ENCODE assay signal across 8 cellular contexts in genomic region chr2:68357608-68358337, GRCh38. TPM values are rescaled to one million over a fixed set of nuclear protein-coding genes. Genes with fewer than 3 reads are reported as not detected.
DNase-seq lines count a peak whose midpoint lies in the region; ATAC-seq and TF ChIP-seq lines count a peak whose summit lies in the region.

No MANE protein-coding gene starts in this region.

- peak; percentile 73 for DNase-seq in Ammon's horn (ENCODE audit: low spot score)
- peak; percentile 66 for DNase-seq in NCI-H226
- DNase-seq in body of pancreas: peak; percentile 26 to 63 (median 54)
- DNase-seq in left lobe of liver (ENCODE audit: low spot score): no peak
- no peak for DNase-seq in activated T-helper 1 cell treated with anti-CD3 and anti-CD28 coated beads, Interleukin-12 subunit alpha, Interleukin-12 subunit beta, Interleukin-2, Interleukin-4 antibody, amounts not matched to agents 30 ng/mL and 10 ng/mL and 1 ng/mL, durations not matched to agents 14 hours and 24 hours and 36 hours (ENCODE audit: low spot score)
- no peak for DNase-seq in activated CD4-positive, alpha-beta T cell treated with anti-CD3 and anti-CD28 coated beads for 36 hours

- CTCF ChIA-PET in activated CD4-positive, alpha-beta T cell treated with anti-CD3 and anti-CD28 coated beads for 36 hours (lab: Charles Lee): interaction anchor here (1.1 to 2.8 kb wide), 2 partner anchors 83 to 105 kb away, joined by 5 to 16 read pairs; no protein-coding TSS in a partner anchor

- H3K4me1 Mint-ChIP-seq in activated T-helper 1 cell treated with anti-CD3 and anti-CD28 coated beads, Interleukin-12 subunit alpha, Interleukin-12 subunit beta, Interleukin-2, Interleukin-4 antibody, amounts not matched to agents 30 ng/mL and 10 ng/mL and 1 ng/mL, durations not matched to agents 14 hours and 24 hours and 36 hours (ENCODE audit: low read depth): peaks cover 11% of the 10 kb centered on the region
- H3K4me1 Mint-ChIP-seq in activated CD4-positive, alpha-beta T cell treated with anti-CD3 and anti-CD28 coated beads for 36 hours: peaks cover 8% of the 10 kb centered on the region

- POLR2A ChIA-PET in activated CD4-positive, alpha-beta T cell treated with anti-CD3 and anti-CD28 coated beads for 36 hours (lab: Charles Lee): no interaction called here

- no peaks in the 10 kb centered on the region for H3K36me3 ChIP-seq in body of pancreas (replicated peaks in 1 of 2; ENCODE audit: insufficient read depth in 1 of 2, low read depth in 2 of 2)

- no peak for TF ChIP-seq POLR2A in body of pancreas (IDR thresholded peaks at IDR 0.05)

- H3K36me3 Mint-ChIP-seq in activated T-helper 1 cell treated with anti-CD3 and anti-CD28 coated beads, Interleukin-12 subunit alpha, Interleukin-12 subunit beta, Interleukin-2, Interleukin-4 antibody, amounts not matched to agents 30 ng/mL and 10 ng/mL and 1 ng/mL, durations not matched to agents 14 hours and 24 hours and 36 hours (ENCODE audit: low read depth): no peaks in the 10 kb centered on the region
- H3K36me3 Mint-ChIP-seq in activated CD4-positive, alpha-beta T cell treated with anti-CD3 and anti-CD28 coated beads for 36 hours (ENCODE audit: low read depth): no peaks in the 10 kb centered on the region

- peak; percentile 60 for ATAC-seq in GM18520 (IDR thresholded peaks at IDR 0.05; ENCODE audit: unreplicated experiment)
- peak; percentile 43 for ATAC-seq in HG02970 (IDR thresholded peaks at IDR 0.05; ENCODE audit: low FRiP score, unreplicated experiment)
- ATAC-seq in body of pancreas: no peak
- ATAC-seq in left lobe of liver: peak; percentile 84
- ATAC-seq in activated CD4-positive, alpha-beta T cell treated with anti-CD3 and anti-CD28 coated beads for 36 hours: no peak

- H3K27me3 Mint-ChIP-seq in activated T-helper 1 cell treated with anti-CD3 and anti-CD28 coated beads, Interleukin-12 subunit alpha, Interleukin-12 subunit beta, Interleukin-2, Interleukin-4 antibody, amounts not matched to agents 30 ng/mL and 10 ng/mL and 1 ng/mL, durations not matched to agents 14 hours and 24 hours and 36 hours (ENCODE audit: insufficient read depth): peaks cover 9% of the 10 kb centered on the region
- H3K27me3 Mint-ChIP-seq in activated CD4-positive, alpha-beta T cell treated with anti-CD3 and anti-CD28 coated beads for 36 hours: no peaks in the 10 kb centered on the region

- H3K9me3 ChIP-seq in body of pancreas: no peaks in the 10 kb centered on the region

- no peaks in the 10 kb centered on the region for H3K27me3 ChIP-seq in body of pancreas

- H3K4me1 ChIP-seq in body of pancreas: no peaks in the 10 kb centered on the region

- no peak overlapping the region for H3K4me3 Mint-ChIP-seq in activated T-helper 1 cell treated with anti-CD3 and anti-CD28 coated beads, Interleukin-12 subunit alpha, Interleukin-12 subunit beta, Interleukin-2, Interleukin-4 antibody, amounts not matched to agents 30 ng/mL and 10 ng/mL and 1 ng/mL, durations not matched to agents 14 hours and 24 hours and 36 hours
- no peak overlapping the region for H3K4me3 Mint-ChIP-seq in activated CD4-positive, alpha-beta T cell treated with anti-CD3 and anti-CD28 coated beads for 36 hours

- no peak overlapping the region for H3K27ac ChIP-seq in body of pancreas

- no peaks in the 10 kb centered on the region for H3K9me3 Mint-ChIP-seq in activated T-helper 1 cell treated with anti-CD3 and anti-CD28 coated beads, Interleukin-12 subunit alpha, Interleukin-12 subunit beta, Interleukin-2, Interleukin-4 antibody, amounts not matched to agents 30 ng/mL and 10 ng/mL and 1 ng/mL, durations not matched to agents 14 hours and 24 hours and 36 hours
- no peaks in the 10 kb centered on the region for H3K9me3 Mint-ChIP-seq in activated CD4-positive, alpha-beta T cell treated with anti-CD3 and anti-CD28 coated beads for 36 hours (ENCODE audit: low read depth)

- 59 to 71% methylated on average over 6 of the region's 6 CpGs for WGBS in body of pancreas, 2 donors

- intact Hi-C loops in body of pancreas (cut with DNase I): no loop called here
- intact Hi-C loops in activated T-helper 1 cell treated with anti-CD3 and anti-CD28 coated beads, Interleukin-12 subunit alpha, Interleukin-12 subunit beta, Interleukin-2, Interleukin-4 antibody, amounts not matched to agents 30 ng/mL and 10 ng/mL and 1 ng/mL, durations not matched to agents 14 hours and 24 hours and 36 hours (cut with micrococcal nuclease): no loop called here
- intact Hi-C loops in activated CD4-positive, alpha-beta T cell treated with anti-CD3 and anti-CD28 coated beads for 36 hours (cut with DNase I, micrococcal nuclease): no loop called here

- H3K27ac Mint-ChIP-seq in activated T-helper 1 cell treated with anti-CD3 and anti-CD28 coated beads, Interleukin-12 subunit alpha, Interleukin-12 subunit beta, Interleukin-2, Interleukin-4 antibody, amounts not matched to agents 30 ng/mL and 10 ng/mL and 1 ng/mL, durations not matched to agents 14 hours and 24 hours and 36 hours: no peak overlapping the region
- no peak overlapping the region for H3K27ac Mint-ChIP-seq in activated CD4-positive, alpha-beta T cell treated with anti-CD3 and anti-CD28 coated beads for 36 hours

- TF ChIP-seq CTCF in body of pancreas (IDR thresholded peaks at IDR 0.05): peak in 4 of 7 experiments; percentile 26 to 47 (median 36)

- no peak overlapping the region for H3K4me3 ChIP-seq in body of pancreas

RNA-seq across cellular contexts. Expression of gene PLEK, which starts 7.3 kb away (rescaled TPM):
- total RNA-seq in body of pancreas (1 to 10 TPM; 1.8 to 3.0 TPM), left lobe of liver (2.9 TPM)
- total RNA-seq in activated T-helper 1 cell treated with anti-CD3 and anti-CD28 coated beads, Interleukin-12 subunit alpha, Interleukin-12 subunit beta, Interleukin-2, Interleukin-4 antibody, amounts not matched to agents 30 ng/mL and 10 ng/mL and 1 ng/mL, durations not matched to agents 14 hours and 24 hours and 36 hours: 3.2 TPM in 2 replicates
- total RNA-seq in activated CD4-positive, alpha-beta T cell treated with anti-CD3 and anti-CD28 coated beads for 36 hours: under 1 TPM; 0.60 to 0.89 TPM

RNA-seq across cellular contexts. Expression of gene CNRIP1, which starts 38.0 kb away (rescaled TPM):
- total RNA-seq in body of pancreas (1 to 10 TPM; 2.6 to 5.7 TPM), left lobe of liver (2.3 TPM)
- total RNA-seq in activated T-helper 1 cell treated with anti-CD3 and anti-CD28 coated beads, Interleukin-12 subunit alpha, Interleukin-12 subunit beta, Interleukin-2, Interleukin-4 antibody, amounts not matched to agents 30 ng/mL and 10 ng/mL and 1 ng/mL, durations not matched to agents 14 hours and 24 hours and 36 hours: not detected in 2 replicates
- not detected for total RNA-seq in activated CD4-positive, alpha-beta T cell treated with anti-CD3 and anti-CD28 coated beads for 36 hours

Comparison
In these comparisons a context has a peak if more than half of its experiments do, and no peak if none do; other contexts are left out.
1. DNase-seq: peak in Ammon's horn (single experiment), NCI-H226 (single experiment) and body of pancreas (4 of 4); none in left lobe of liver (single experiment), activated T-helper 1 cell treated with anti-CD3 and anti-CD28 coated beads, Interleukin-12 subunit alpha, Interleukin-12 subunit beta, Interleukin-2, Interleukin-4 antibody, amounts not matched to agents 30 ng/mL and 10 ng/mL and 1 ng/mL, durations not matched to agents 14 hours and 24 hours and 36 hours (single experiment) and activated CD4-positive, alpha-beta T cell treated with anti-CD3 and anti-CD28 coated beads for 36 hours (single experiment).
2. ATAC-seq: peak in GM18520 (single experiment), HG02970 (single experiment) and left lobe of liver (single experiment); none in body of pancreas (single experiment) and activated CD4-positive, alpha-beta T cell treated with anti-CD3 and anti-CD28 coated beads for 36 hours (single experiment).